8 cellular contexts compared by ENCODE assay signal in genomic region chr17:67366193-67367157, GRCh38. TPM values are rescaled to one million over a fixed set of nuclear protein-coding genes. Genes with fewer than 3 reads are reported as not detected.
DNase-seq lines count a peak whose midpoint lies in the region; ATAC-seq and TF ChIP-seq lines count a peak whose summit lies in the region.

Gene PSMD12 (minus strand): TSS chr17:67366577. CDS start chr17:67366519, 58 bp downstream.

- peak within 1 kb of the TSS; percentile 91 for H2AK9ac ChIP-seq in IMR-90 (replicated peaks; ENCODE audit: low read depth, low read length, poor library complexity)

- ATAC-seq in GM21526 (IDR thresholded peaks at IDR 0.05; ENCODE audit: low FRiP score, unreplicated experiment) = peak; percentile 75
- peak; percentile 99 for ATAC-seq in IMR-90 (ENCODE audit: low read depth)

- H4K8ac ChIP-seq in IMR-90 (ENCODE audit: low read depth in 2 of 2, low read length in 2 of 2) = peak within 1 kb of the TSS; percentile 69 to 98

- H3K27ac ChIP-seq in IMR-90 (ENCODE audit: insufficient read depth, low read length) (peak within 1 kb of the TSS; percentile 99), OCI-LY3 (ENCODE audit: low read length) (peak within 1 kb of the TSS; percentile 53), epithelial cell of prostate (peak within 1 kb of the TSS; percentile 89)

- no peak for TF ChIP-seq RAD21 in IMR-90 (IDR thresholded peaks at IDR 0.05; ENCODE audit: low read length)

- peak within 1 kb of the TSS; percentile 2; the same call in 1 of the 3 replicates for H2BK15ac ChIP-seq in IMR-90 (ENCODE audit: low read depth, low read length)

- no peak within 1 kb of the TSS for H2BK20ac ChIP-seq in IMR-90 (ENCODE audit: low read depth, low read length)

- H4K20me1 ChIP-seq in IMR-90 (ENCODE audit: insufficient read depth, low read length) (peaks cover 48% of the 10 kb centered on the region), OCI-LY3 (ENCODE audit: insufficient read depth, low read length) (peaks cover 29% of the 10 kb centered on the region)

- TF ChIP-seq POLR2A in IMR-90 (IDR thresholded peaks at IDR 0.05; ENCODE audit: low read depth, low read length) = peak; percentile 92

- in situ Hi-C loops in IMR-90 (cut with MboI; ENCODE audit: low sequenced_read_pairs) = no loop called here

- H3K4me2 ChIP-seq in IMR-90 (ENCODE audit: low read depth, low read length) (peak within 1 kb of the TSS; percentile 99), OCI-LY3 (ENCODE audit: low read length) (peak within 1 kb of the TSS; percentile 89)

- H2AFZ ChIP-seq in IMR-90 (replicated peaks; ENCODE audit: low read length, poor library complexity) (peak within 1 kb of the TSS; percentile 97), OCI-LY3 (ENCODE audit: low read depth, low read length) (peak within 1 kb of the TSS; percentile 69)

- DNase-seq in DMS114 treated with DMSO at 0.1 percent for 48 hours (lab: John Stamatoyannopoulos, UW; ENCODE audit: unreplicated experiment) (peak; percentile 77), IMR-90 (peak; percentile 88), activated T-cell treated with anti-CD3 and anti-CD28 coated beads for 4 hours (peak; percentile 96), epithelial cell of prostate (ENCODE audit: low read depth, low spot score) (no peak), mucosa of gallbladder (ENCODE audit: low spot score) (peak; percentile 93)
- DNase-seq in stimulated activated CD8-positive, alpha-beta memory T cell treated with anti-CD3 and anti-CD28 coated beads, Interleukin-4, amount 100 ng/mL, for 4 hours (ENCODE audit: low read depth in 2 of 2, low spot score in 1 of 2) = peak; percentile 88

- POLR2A ChIA-PET in IMR-90 (lab: Charles Lee; ENCODE audit: unreplicated experiment) = interaction anchor here (1.0 kb wide), 1 partner anchor 9 kb away, joined by 3 read pairs; no protein-coding TSS in a partner anchor

- 0% methylated on average over 27 of the region's 55 CpGs; no CpG with 5 or more reads in 1 of the 2 experiments for WGBS in IMR-90 (ENCODE audit: extremely low coverage in 2 of 2, insufficient read length in 1 of 2), 2 experiments

- dilution Hi-C loops in IMR-90 (cut with HindIII; ENCODE audit: low sequenced_read_pairs, unreplicated experiment) = no loop called here

- H4K5ac ChIP-seq in IMR-90 (ENCODE audit: low read depth, low read length) = peak within 1 kb of the TSS; percentile 76

- H3K9me1 ChIP-seq in IMR-90 (ENCODE audit: insufficient read depth, low read length) = no peaks in the 10 kb centered on the region; the same call in 1 of the 2 replicates

- intact Hi-C loops in IMR-90 (cut with micrococcal nuclease) = no loop called here

- H3K4me3 ChIP-seq in IMR-90 (ENCODE audit: insufficient read depth, low read depth, low read length) (peak within 1 kb of the TSS; percentile 82), OCI-LY3 (ENCODE audit: low read length) (peak within 1 kb of the TSS; percentile 96)

- peak within 1 kb of the TSS; percentile 53 for H3K18ac ChIP-seq in IMR-90 (ENCODE audit: low read depth, low read length)

- peaks cover 0 to 6% of the 10 kb centered on the region in 2 experiments; a peak in 2 of 4 replicates for H3K79me1 ChIP-seq in IMR-90 (ENCODE audit: low read depth in 1 of 2, low read length in 2 of 2)

- H3K4me1 ChIP-seq in IMR-90 (ENCODE audit: control insufficient read depth, insufficient read depth, low read length) = peaks cover 5% of the 10 kb centered on the region
- peaks cover 17% of the 10 kb centered on the region for H3K4me1 ChIP-seq in OCI-LY3 (ENCODE audit: low read length)

- H3K23ac ChIP-seq in IMR-90 (ENCODE audit: low read depth, low read length) = peak within 1 kb of the TSS; percentile 93

- H2BK120ac ChIP-seq in IMR-90 (ENCODE audit: low read depth, low read length) = peak within 1 kb of the TSS; percentile 61; the same call in 1 of the 2 replicates

- H3K27me3 ChIP-seq in IMR-90 (ENCODE audit: control insufficient read depth, insufficient read depth, low read length) (no peaks in the 10 kb centered on the region), OCI-LY3 (ENCODE audit: low read depth, low read length) (no peaks in the 10 kb centered on the region)

- H3K36me3 ChIP-seq in IMR-90 (ENCODE audit: control insufficient read depth, insufficient read depth, low read length) (peaks cover 1% of the 10 kb centered on the region), OCI-LY3 (replicated peaks; ENCODE audit: low read depth, low read length) (peaks cover 10% of the 10 kb centered on the region)

- H3K4ac ChIP-seq in IMR-90 (ENCODE audit: low read depth, low read length) = peak within 1 kb of the TSS; percentile 87

- peak within 1 kb of the TSS; percentile 93 for H2BK5ac ChIP-seq in IMR-90 (ENCODE audit: low read depth, low read length, poor library complexity, severe bottlenecking)

- H3K9me3 ChIP-seq in IMR-90 (ENCODE audit: control insufficient read depth, insufficient read depth, low read length) (no peaks in the 10 kb centered on the region), OCI-LY3 (ENCODE audit: insufficient read depth, low read length) (no peaks in the 10 kb centered on the region)

- no TSS peak for BruUV-seq in IMR-90 (replicated peaks; lab: Mats Ljungman, UMichigan)

- H2AK5ac ChIP-seq in IMR-90 (ENCODE audit: low read depth, low read length) = peak within 1 kb of the TSS; percentile 89

- CTCF ChIA-PET in IMR-90 (lab: Yijun Ruan, JAX) = interaction anchor here (1.0 kb wide), 1 partner anchor 20 kb away, joined by 3 read pairs; no protein-coding TSS in a partner anchor

- H3K56ac ChIP-seq in IMR-90 (ENCODE audit: extremely low read depth, insufficient read depth, low read length) = peak within 1 kb of the TSS; percentile 64

- no peak for TF ChIP-seq CTCF in IMR-90 (conservative IDR thresholded peaks at IDR 0.05; ENCODE audit: low read depth, low read length)
- TF ChIP-seq CTCF in OCI-LY3 (IDR thresholded peaks at IDR 0.05; ENCODE audit: low read depth, low read length) = no peak

- peak within 1 kb of the TSS; percentile 97 for H3K9ac ChIP-seq in IMR-90 (ENCODE audit: low read depth, low read length)
- peak within 1 kb of the TSS; percentile 82 for H3K9ac ChIP-seq in OCI-LY3 (ENCODE audit: low read length)

- peaks cover 50% of the 10 kb centered on the region for H3K79me2 ChIP-seq in OCI-LY3 (ENCODE audit: low read length)

- H4K91ac ChIP-seq in IMR-90 (ENCODE audit: insufficient read depth, low read depth, low read length) = peak within 1 kb of the TSS; percentile 88; the same call in 1 of the 2 replicates

- peak within 1 kb of the TSS; percentile 91 for H3K14ac ChIP-seq in IMR-90 (replicated peaks; ENCODE audit: low read depth, low read length)

TF ChIP-seq in IMR-90, 13 proteins besides CTCF, POLR2A, EP300 and RAD21:
- TF ChIP-seq MAZ (IDR thresholded peaks at IDR 0.05; ENCODE audit: borderline replicate concordance, low read depth, low read length) (peak; percentile 61), FOS (IDR thresholded peaks at IDR 0.05; ENCODE audit: low read depth, low read length) (peak; percentile 34; the same call in 1 of the 2 replicates), MAFK (IDR thresholded peaks at IDR 0.05; ENCODE audit: low read depth, low read length) (no peak), CHD1 (IDR thresholded peaks at IDR 0.05; ENCODE audit: low read depth, low read length) (no peak), NFE2L2 (IDR thresholded peaks at IDR 0.05; ENCODE audit: low read depth, low read length) (peak; percentile 37; the same call in 1 of the 2 replicates), BHLHE40 (IDR thresholded peaks at IDR 0.05; ENCODE audit: low read depth, low read length) (no peak), ELK1 (IDR thresholded peaks at IDR 0.05; ENCODE audit: borderline replicate concordance, low read depth, low read length) (0 out of 2 replicates have a peak, but pooled peaks have one; percentile 48)

RNA-seq across cellular contexts. Expression of gene PSMD12, which starts in this region (rescaled TPM):
- total RNA-seq in IMR-90 (2012; rRNA removed) (17.9 and 48.9 TPM in 2 replicates), mucosa of gallbladder (34.4 TPM)
- 30.8 and 39.7 TPM in 2 replicates for polyA plus RNA-seq in IMR-90 (2012; rRNA removed)
- polyA plus RNA-seq in IMR-90 (2012; cell fraction: cytosol; rRNA removed) = 8.4 and 11.2 TPM in 2 replicates
- 3.8 and 14.1 TPM in 2 replicates for polyA plus RNA-seq in IMR-90 (2012; cell fraction: nucleus; rRNA removed; ENCODE audit: low replicate concordance)
